9 cellular contexts compared by ENCODE assay signal in genomic region chr10:8049151-8049873, GRCh38. TPM values are rescaled to one million over a fixed set of nuclear protein-coding genes. Genes with fewer than 3 reads are reported as not detected.
DNase-seq lines count a peak whose midpoint lies in the region; ATAC-seq, FAIRE-seq and TF ChIP-seq lines count a peak whose summit lies in the region.
"Had no signal": no experiment of that assay in that cellular context is flagged by ENCODE, and none has a peak within 500 bp of the region (broad histone marks: within the 10 kb centered on the region; RNA-seq: fewer than 3 reads in every experiment).

No MANE protein-coding gene starts in this region.

- TF ChIP-seq EP300 in HepG2 (IDR thresholded peaks at IDR 0.05; ENCODE audit: low read depth in 2 of 2, low read length in 2 of 2) (no peak), HepG2 (CRISPR knock-in tag; IDR thresholded peaks at IDR 0.05; ENCODE audit: borderline replicate concordance) (no peak)

- FAIRE-seq in HepG2 (lab: Jason Lieb, UNC) = no peak
- FAIRE-seq: H54 had no signal

- peaks cover 27 to 87% of the 10 kb centered on the region in 2 experiments for H3K27me3 ChIP-seq in HepG2 (ENCODE audit: control insufficient read depth in 1 of 2, insufficient read depth in 2 of 2, low read length in 2 of 2)

- H3K9me3 ChIP-seq in HepG2 (ENCODE audit: low read length) = no peaks in the 10 kb centered on the region

- in situ Hi-C loops in HepG2 (cut with HindIII; ENCODE audit: extremely low pct_ligation_motif_present, low pct_unique_long_range_greater_than_20kb) = no loop called here

- no peak overlapping the region for H3K9ac ChIP-seq in HepG2 (ENCODE audit: insufficient read depth, low read depth, low read length)

- H3K36me3 Mint-ChIP-seq in activated naive CD4-positive, alpha-beta T cell treated with anti-CD3 and anti-CD28 coated beads, Interleukin-2, amount 50 U/mL, for 24 hours = no peaks in the 10 kb centered on the region
- peaks cover 2% of the 10 kb centered on the region for H3K36me3 Mint-ChIP-seq in activated T-cell treated with anti-CD3 and anti-CD28 coated beads, Interleukin-2, amount 50 U/mL, for 24 hours (ENCODE audit: low read depth)
- peaks cover under 1% of the 10 kb centered on the region for H3K36me3 Mint-ChIP-seq in type B pancreatic cell

- peak overlapping the region; percentile 38 to 63 (median 57); a peak in 4 of 6 replicates for H3K4me3 ChIP-seq in HepG2 (replicated peaks in 1 of 3; ENCODE audit: insufficient read depth in 1 of 3, low read depth in 2 of 3, low read length in 3 of 3)

- H3K4me1 ChIP-seq in HepG2 (ENCODE audit: insufficient read depth, low read length) = peaks cover 30% of the 10 kb centered on the region

- TF ChIP-seq CTCF in HepG2 (CRISPR knock-in tag; IDR thresholded peaks at IDR 0.05) = no peak
- TF ChIP-seq CTCF in type B pancreatic cell (conservative IDR thresholded peaks at IDR 0.05) = no peak

- TF ChIP-seq RAD21 in HepG2 (CRISPR knock-in tag; IDR thresholded peaks at IDR 0.05) = no peak

- no peaks in the 10 kb centered on the region for H3K79me2 ChIP-seq in HepG2 (ENCODE audit: insufficient read depth, low read length)

- no peaks in the 10 kb centered on the region for H3K36me3 ChIP-seq in HepG2 (replicated peaks in 1 of 2; ENCODE audit: control insufficient read depth in 1 of 2, insufficient read depth in 2 of 2, low read length in 2 of 2)

- ATAC-seq in HepG2 = peak; percentile 5

- no peaks in the 10 kb centered on the region for H3K9me3 Mint-ChIP-seq in activated naive CD4-positive, alpha-beta T cell treated with anti-CD3 and anti-CD28 coated beads, Interleukin-2, amount 50 U/mL, for 24 hours
- no peaks in the 10 kb centered on the region for H3K9me3 Mint-ChIP-seq in activated T-cell treated with anti-CD3 and anti-CD28 coated beads, Interleukin-2, amount 50 U/mL, for 24 hours
- H3K9me3 Mint-ChIP-seq in type B pancreatic cell = no peaks in the 10 kb centered on the region

- CTCF ChIA-PET in HepG2 (lab: Yijun Ruan, JAX; ENCODE audit: low intra/inter-chr PET ratio, low total read pairs) = no interaction called here

- intact Hi-C loops in HepG2 (cut with micrococcal nuclease; ENCODE audit: unreplicated experiment) = no loop called here

- no peak overlapping the region for H3K27ac ChIP-seq in HepG2 (ENCODE audit: extremely low read length, insufficient read depth, low read length)

- TF ChIP-seq POLR2A in HepG2 (IDR thresholded peaks at IDR 0.05; ENCODE audit: insufficient read depth in 1 of 2, low read depth in 2 of 2, low read length in 2 of 2) = no peak

- H3K4me2 ChIP-seq in HepG2 (ENCODE audit: low read depth, low read length) = peak overlapping the region; percentile 73

- H3K4me3 Mint-ChIP-seq in activated naive CD4-positive, alpha-beta T cell treated with anti-CD3 and anti-CD28 coated beads, Interleukin-2, amount 50 U/mL, for 24 hours = peak overlapping the region; percentile 66
- H3K4me3 Mint-ChIP-seq in activated T-cell treated with anti-CD3 and anti-CD28 coated beads, Interleukin-2, amount 50 U/mL, for 24 hours = peak overlapping the region; percentile 64
- H3K4me3 Mint-ChIP-seq in type B pancreatic cell = peak overlapping the region; percentile 84

- DNase-seq in activated naive CD4-positive, alpha-beta T cell treated with Interleukin-2 at 50 U/mL for 16 hours = no peak
- peak; percentile 53 for DNase-seq in activated T-cell treated with anti-CD3 and anti-CD28 coated beads, Interleukin-2, amount 50 U/mL, for 24 hours
- DNase-seq in HepG2 (ENCODE audit: low spot score) = no peak
- no peak for DNase-seq in type B pancreatic cell (ENCODE audit: extremely low spot score, unreplicated experiment)
- DNase-seq in NCI-H2107 treated with DMSO at 0.1 percent for 48 hours (lab: John Stamatoyannopoulos, UW; ENCODE audit: unreplicated experiment) = no peak
- no peak for DNase-seq in NCI-H524 treated with DMSO at 0.1 percent for 48 hours (lab: John Stamatoyannopoulos, UW)
- DNase-seq in DMS153 treated with DMSO at 0.1 percent for 48 hours (lab: John Stamatoyannopoulos, UW; ENCODE audit: unreplicated experiment) = no peak

- H3K4me1 Mint-ChIP-seq in activated naive CD4-positive, alpha-beta T cell treated with anti-CD3 and anti-CD28 coated beads, Interleukin-2, amount 50 U/mL, for 24 hours = peaks cover 63% of the 10 kb centered on the region
- H3K4me1 Mint-ChIP-seq in activated T-cell treated with anti-CD3 and anti-CD28 coated beads, Interleukin-2, amount 50 U/mL, for 24 hours (ENCODE audit: low read depth) = peaks cover 70% of the 10 kb centered on the region
- peaks cover 33% of the 10 kb centered on the region for H3K4me1 Mint-ChIP-seq in type B pancreatic cell (ENCODE audit: unreplicated experiment)

- H3K27me3 Mint-ChIP-seq in activated naive CD4-positive, alpha-beta T cell treated with anti-CD3 and anti-CD28 coated beads, Interleukin-2, amount 50 U/mL, for 24 hours = peaks cover 50% of the 10 kb centered on the region
- peaks cover 69% of the 10 kb centered on the region for H3K27me3 Mint-ChIP-seq in activated T-cell treated with anti-CD3 and anti-CD28 coated beads, Interleukin-2, amount 50 U/mL, for 24 hours
- peaks cover 72% of the 10 kb centered on the region for H3K27me3 Mint-ChIP-seq in type B pancreatic cell

- POLR2A ChIA-PET in HepG2 (lab: Yijun Ruan, JAX) = no interaction called here

- H4K20me1 ChIP-seq in HepG2 (ENCODE audit: insufficient read depth, low read length) = peaks cover 39% of the 10 kb centered on the region; the same call in 1 of the 2 replicates

- BruUV-seq in HepG2 (replicated peaks; lab: Mats Ljungman, UMichigan) = no TSS peak

- 22% methylated on average over 39 of the region's 49 CpGs for WGBS in HepG2 (ENCODE audit: low lambda C conversion rate)

- H3K27ac Mint-ChIP-seq in activated naive CD4-positive, alpha-beta T cell treated with anti-CD3 and anti-CD28 coated beads, Interleukin-2, amount 50 U/mL, for 24 hours = no peak overlapping the region
- peak overlapping the region; percentile 61 for H3K27ac Mint-ChIP-seq in activated T-cell treated with anti-CD3 and anti-CD28 coated beads, Interleukin-2, amount 50 U/mL, for 24 hours
- H3K27ac Mint-ChIP-seq in type B pancreatic cell = no peak overlapping the region

- H2AFZ ChIP-seq in HepG2 (ENCODE audit: low read length) = no peak overlapping the region

TF ChIP-seq in HepG2, 621 proteins besides CTCF, POLR2A, EP300 and RAD21 (continues in another document):
- no peak for TF ChIP-seq HMGXB3 (CRISPR knock-in tag; IDR thresholded peaks at IDR 0.05; ENCODE audit: borderline replicate concordance)

RNA-seq across cellular contexts. Expression of gene GATA3, which starts 5.2 kb away (rescaled TPM):
- total RNA-seq in HepG2 (2016; rRNA removed; fragmentation: Illumina TruSeq; extraction: Trizol) (not detected in 2 replicates), type B pancreatic cell (ENCODE audit: low replicate concordance) (18.5 and 71.4 TPM in 2 replicates)
- not detected in 2 replicates for total RNA-seq in HepG2 (2016; cell fraction: cytosol; rRNA removed; fragmentation: Illumina TruSeq; extraction: Trizol; ENCODE audit: low read depth)
- total RNA-seq in HepG2 (2016; cell fraction: insoluble cytoplasmic fraction; rRNA removed; fragmentation: Illumina TruSeq; extraction: Trizol) = not detected in 2 replicates
- total RNA-seq in HepG2 (2016; cell fraction: membrane; rRNA removed; fragmentation: Illumina TruSeq; extraction: Trizol) = not detected in 2 replicates
- not detected in 2 replicates for total RNA-seq in HepG2 (2016; cell fraction: nucleus; rRNA removed; fragmentation: Illumina TruSeq; extraction: Trizol)
- polyA plus RNA-seq in HepG2 (2011; rRNA removed) = not detected in 2 replicates
- not detected in 2 replicates for polyA plus RNA-seq in HepG2 (2011; cell fraction: cytosol; rRNA removed)
- polyA plus RNA-seq in HepG2 (2011; cell fraction: nucleus; rRNA removed) = not detected in 2 replicates
- polyA plus RNA-seq in HepG2 (2012) = not detected in 2 replicates
- not detected in 2 replicates for polyA plus RNA-seq in HepG2 (2016; cell fraction: cytosol; fragmentation: Illumina TruSeq; extraction: Trizol; ENCODE audit: low read depth)
- not detected in 2 replicates for polyA plus RNA-seq in HepG2 (2016; cell fraction: insoluble cytoplasmic fraction; fragmentation: Illumina TruSeq; extraction: Trizol; ENCODE audit: low read depth)
- polyA plus RNA-seq in HepG2 (2016; cell fraction: membrane; fragmentation: Illumina TruSeq; extraction: Trizol; ENCODE audit: low read depth) = not detected in 2 replicates
- polyA plus RNA-seq in HepG2 (2016; cell fraction: nucleus; fragmentation: Illumina TruSeq; extraction: Trizol; ENCODE audit: insufficient read depth, low read depth) = not detected in 2 replicates
- not detected in 2 replicates for polyA minus RNA-seq in HepG2 (2011; rRNA and poly(A)+ RNA removed; ENCODE audit: low replicate concordance)
- polyA minus RNA-seq in HepG2 (2011; cell fraction: cytosol; rRNA and poly(A)+ RNA removed) = not detected in 2 replicates
- polyA minus RNA-seq in HepG2 (2011; cell fraction: nucleus; rRNA and poly(A)+ RNA removed) = not detected in 2 replicates

Comparison
In these comparisons a context has a peak if more than half of its experiments do, and no peak if none do; other contexts are left out.
1. RNA of gene GATA3, which starts 5.2 kb away (total RNA-seq): 18.5 to 71.4 TPM in type B pancreatic cell; not detected in HepG2; every median in the first group is over 10 times any median in the second.
2. Peak in every context shown above with its lines, with median percentiles within 50 percentile points of each other: H3K4me3 Mint-ChIP-seq.